ENCODE assay signal across 8 cellular contexts in genomic region chr6:126804255-126805064, GRCh38.
A peak's percentile ranks its signal among the peaks of the same experiment; 100 is the strongest.
DNase-seq lines count a peak whose midpoint lies in the region; ATAC-seq and FAIRE-seq lines count a peak whose summit lies in the region.

No MANE protein-coding gene starts in this region.

- ATAC-seq in GM21619 (IDR thresholded peaks at IDR 0.05; ENCODE audit: unreplicated experiment), result peak; percentile 84

- DNase-seq in NCI-H510A treated with DMSO at 0.1 percent for 48 hours (lab: John Stamatoyannopoulos, UW) (peak; percentile 51), NCI-H510A (lab: John Stamatoyannopoulos, UW) (no peak), HTR-8/SVneo (ENCODE audit: insufficient read length, low spot score) (peak; percentile 20), SK-N-DZ (ENCODE audit: low spot score) (peak; percentile 47), fibroblast of the conjunctiva (ENCODE audit: low read depth) (peak; percentile 42), pons (ENCODE audit: low spot score) (peak; percentile 62)
- no peak for DNase-seq in stimulated activated CD4-positive, alpha-beta T cell treated with anti-CD3 and anti-CD28 coated beads, Interleukin-2, amount 100 ng/mL, for 24 hours

- FAIRE-seq in HTR-8/SVneo (lab: Jason Lieb, UNC), result no peak

Comparison
In these comparisons a context has a peak if more than half of its experiments do, and no peak if none do; other contexts are left out.
1. DNase-seq: peak in NCI-H510A treated with DMSO at 0.1 percent for 48 hours (single experiment), HTR-8/SVneo (single experiment), SK-N-DZ (single experiment), fibroblast of the conjunctiva (single experiment) and pons (single experiment); none in NCI-H510A (single experiment) and stimulated activated CD4-positive, alpha-beta T cell treated with anti-CD3 and anti-CD28 coated beads, Interleukin-2, amount 100 ng/mL, for 24 hours (0 of 2).